1 cellular context compared by ENCODE assay signal in genomic region chr3:15108082-15108545, GRCh38.
TF ChIP-seq lines count a peak whose summit lies in the region.

No MANE protein-coding gene starts in this region.

TF ChIP-seq in HepG2, 621 proteins besides CTCF, POLR2A, EP300 and RAD21 (continued from another document and continues in another):
- TF ChIP-seq, protein P1, sequence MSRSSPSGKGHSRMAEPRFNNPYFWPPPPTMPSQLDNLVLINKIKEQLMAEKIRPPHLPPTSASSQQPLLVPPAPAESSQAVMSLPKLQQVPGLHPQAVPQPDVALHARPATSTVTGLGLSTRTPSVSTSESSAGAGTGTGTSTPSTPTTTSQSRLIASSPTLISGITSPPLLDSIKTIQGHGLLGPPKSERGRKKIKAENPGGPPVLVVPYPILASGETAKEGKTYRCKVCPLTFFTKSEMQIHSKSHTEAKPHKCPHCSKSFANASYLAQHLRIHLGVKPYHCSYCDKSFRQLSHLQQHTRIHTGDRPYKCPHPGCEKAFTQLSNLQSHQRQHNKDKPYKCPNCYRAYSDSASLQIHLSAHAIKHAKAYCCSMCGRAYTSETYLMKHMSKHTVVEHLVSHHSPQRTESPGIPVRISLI (CRISPR knock-in tag; IDR thresholded peaks at IDR 0.05; ENCODE audit: borderline replicate concordance) = no peak
- no peak for TF ChIP-seq HHEX (CRISPR knock-in tag; IDR thresholded peaks at IDR 0.05)
- TF ChIP-seq, protein P2, sequence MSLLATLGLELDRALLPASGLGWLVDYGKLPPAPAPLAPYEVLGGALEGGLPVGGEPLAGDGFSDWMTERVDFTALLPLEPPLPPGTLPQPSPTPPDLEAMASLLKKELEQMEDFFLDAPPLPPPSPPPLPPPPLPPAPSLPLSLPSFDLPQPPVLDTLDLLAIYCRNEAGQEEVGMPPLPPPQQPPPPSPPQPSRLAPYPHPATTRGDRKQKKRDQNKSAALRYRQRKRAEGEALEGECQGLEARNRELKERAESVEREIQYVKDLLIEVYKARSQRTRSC (CRISPR knock-in tag; IDR thresholded peaks at IDR 0.05; ENCODE audit: low read depth) = no peak
- no peak for TF ChIP-seq ZFP90 (CRISPR knock-in tag; IDR thresholded peaks at IDR 0.05; ENCODE audit: borderline replicate concordance)
- TF ChIP-seq ZNF274 (CRISPR knock-in tag; IDR thresholded peaks at IDR 0.05) = no peak
- TF ChIP-seq NR2C2 (CRISPR knock-in tag; IDR thresholded peaks at IDR 0.05; ENCODE audit: borderline replicate concordance) = no peak
- TF ChIP-seq KLF9 (CRISPR knock-in tag; IDR thresholded peaks at IDR 0.05; ENCODE audit: low read depth) = no peak
- TF ChIP-seq CERS6 (CRISPR knock-in tag; IDR thresholded peaks at IDR 0.05) = no peak
- no peak for TF ChIP-seq ZNF430 (CRISPR knock-in tag; IDR thresholded peaks at IDR 0.05)
- no peak for TF ChIP-seq EEA1 (CRISPR knock-in tag; IDR thresholded peaks at IDR 0.05; ENCODE audit: borderline replicate concordance)
- TF ChIP-seq ZNF335 (CRISPR knock-in tag; IDR thresholded peaks at IDR 0.05) = no peak
- TF ChIP-seq STAG1 (CRISPR knock-in tag; IDR thresholded peaks at IDR 0.05) = peak; percentile 89
- TF ChIP-seq, protein P3, sequence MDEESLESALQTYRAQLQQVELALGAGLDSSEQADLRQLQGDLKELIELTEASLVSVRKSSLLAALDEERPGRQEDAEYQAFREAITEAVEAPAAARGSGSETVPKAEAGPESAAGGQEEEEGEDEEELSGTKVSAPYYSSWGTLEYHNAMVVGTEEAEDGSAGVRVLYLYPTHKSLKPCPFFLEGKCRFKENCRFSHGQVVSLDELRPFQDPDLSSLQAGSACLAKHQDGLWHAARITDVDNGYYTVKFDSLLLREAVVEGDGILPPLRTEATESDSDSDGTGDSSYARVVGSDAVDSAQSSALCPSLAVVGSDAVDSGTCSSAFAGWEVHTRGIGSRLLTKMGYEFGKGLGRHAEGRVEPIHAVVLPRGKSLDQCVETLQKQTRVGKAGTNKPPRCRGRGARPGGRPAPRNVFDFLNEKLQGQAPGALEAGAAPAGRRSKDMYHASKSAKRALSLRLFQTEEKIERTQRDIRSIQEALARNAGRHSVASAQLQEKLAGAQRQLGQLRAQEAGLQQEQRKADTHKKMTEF (CRISPR knock-in tag; IDR thresholded peaks at IDR 0.05) = no peak
- TF ChIP-seq TARDBP (CRISPR knock-in tag; IDR thresholded peaks at IDR 0.05) = no peak
- TF ChIP-seq ZFX (CRISPR knock-in tag; IDR thresholded peaks at IDR 0.05; ENCODE audit: low read depth) = no peak
- TF ChIP-seq ZNF350 (CRISPR knock-in tag; IDR thresholded peaks at IDR 0.05; ENCODE audit: borderline replicate concordance, low read depth) = peak; percentile 57; the same call in 1 of the 2 replicates
- no peak for TF ChIP-seq ZNF451 (CRISPR knock-in tag; IDR thresholded peaks at IDR 0.05)
- TF ChIP-seq NFE2 (CRISPR knock-in tag; IDR thresholded peaks at IDR 0.05) = no peak
- no peak for TF ChIP-seq ZNF282 (IDR thresholded peaks at IDR 0.05; ENCODE audit: partially characterized antibody)
- TF ChIP-seq ZNF577 (CRISPR knock-in tag; IDR thresholded peaks at IDR 0.05; ENCODE audit: borderline replicate concordance, low read depth) = no peak
- TF ChIP-seq YEATS2 (CRISPR knock-in tag; IDR thresholded peaks at IDR 0.05; ENCODE audit: borderline replicate concordance) = 0 out of 2 replicates have a peak, but pooled peaks have one; percentile 16
- TF ChIP-seq ZNF230 (CRISPR knock-in tag; IDR thresholded peaks at IDR 0.05) = no peak
- TF ChIP-seq SAP130 (CRISPR knock-in tag; IDR thresholded peaks at IDR 0.05; ENCODE audit: low read depth) = no peak
- no peak for TF ChIP-seq SKIL (CRISPR knock-in tag; IDR thresholded peaks at IDR 0.05; ENCODE audit: borderline replicate concordance)
- TF ChIP-seq, protein P4, sequence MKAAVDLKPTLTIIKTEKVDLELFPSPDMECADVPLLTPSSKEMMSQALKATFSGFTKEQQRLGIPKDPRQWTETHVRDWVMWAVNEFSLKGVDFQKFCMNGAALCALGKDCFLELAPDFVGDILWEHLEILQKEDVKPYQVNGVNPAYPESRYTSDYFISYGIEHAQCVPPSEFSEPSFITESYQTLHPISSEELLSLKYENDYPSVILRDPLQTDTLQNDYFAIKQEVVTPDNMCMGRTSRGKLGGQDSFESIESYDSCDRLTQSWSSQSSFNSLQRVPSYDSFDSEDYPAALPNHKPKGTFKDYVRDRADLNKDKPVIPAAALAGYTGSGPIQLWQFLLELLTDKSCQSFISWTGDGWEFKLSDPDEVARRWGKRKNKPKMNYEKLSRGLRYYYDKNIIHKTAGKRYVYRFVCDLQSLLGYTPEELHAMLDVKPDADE (CRISPR knock-in tag; IDR thresholded peaks at IDR 0.05) = no peak
- TF ChIP-seq PRDM4 (CRISPR knock-in tag; IDR thresholded peaks at IDR 0.05; ENCODE audit: borderline replicate concordance) = no peak
- no peak for TF ChIP-seq MAZ (IDR thresholded peaks at IDR 0.05; ENCODE audit: borderline replicate concordance, low read depth, low read length)
- TF ChIP-seq MAZ (CRISPR knock-in tag; IDR thresholded peaks at IDR 0.05; ENCODE audit: low read depth) = no peak
- TF ChIP-seq ZNF598 (CRISPR knock-in tag; IDR thresholded peaks at IDR 0.05; ENCODE audit: borderline replicate concordance) = no peak
- TF ChIP-seq AHR (CRISPR knock-in tag; IDR thresholded peaks at IDR 0.05) = peak; percentile 18; the same call in 1 of the 2 replicates
- TF ChIP-seq ZFP41 (CRISPR knock-in tag; IDR thresholded peaks at IDR 0.05; ENCODE audit: borderline replicate concordance) = no peak
- TF ChIP-seq MZF1 (CRISPR knock-in tag; IDR thresholded peaks at IDR 0.05; ENCODE audit: borderline replicate concordance) = no peak
- TF ChIP-seq ZNF713 (CRISPR knock-in tag; IDR thresholded peaks at IDR 0.05) = no peak
- no peak for TF ChIP-seq ZNF619 (CRISPR knock-in tag; IDR thresholded peaks at IDR 0.05)
- no peak for TF ChIP-seq SIN3B (IDR thresholded peaks at IDR 0.05; ENCODE audit: low read length)
- TF ChIP-seq RBAK (CRISPR knock-in tag; IDR thresholded peaks at IDR 0.05) = no peak
- TF ChIP-seq RCOR2 (CRISPR knock-in tag; IDR thresholded peaks at IDR 0.05) = no peak
- TF ChIP-seq, protein P5, sequence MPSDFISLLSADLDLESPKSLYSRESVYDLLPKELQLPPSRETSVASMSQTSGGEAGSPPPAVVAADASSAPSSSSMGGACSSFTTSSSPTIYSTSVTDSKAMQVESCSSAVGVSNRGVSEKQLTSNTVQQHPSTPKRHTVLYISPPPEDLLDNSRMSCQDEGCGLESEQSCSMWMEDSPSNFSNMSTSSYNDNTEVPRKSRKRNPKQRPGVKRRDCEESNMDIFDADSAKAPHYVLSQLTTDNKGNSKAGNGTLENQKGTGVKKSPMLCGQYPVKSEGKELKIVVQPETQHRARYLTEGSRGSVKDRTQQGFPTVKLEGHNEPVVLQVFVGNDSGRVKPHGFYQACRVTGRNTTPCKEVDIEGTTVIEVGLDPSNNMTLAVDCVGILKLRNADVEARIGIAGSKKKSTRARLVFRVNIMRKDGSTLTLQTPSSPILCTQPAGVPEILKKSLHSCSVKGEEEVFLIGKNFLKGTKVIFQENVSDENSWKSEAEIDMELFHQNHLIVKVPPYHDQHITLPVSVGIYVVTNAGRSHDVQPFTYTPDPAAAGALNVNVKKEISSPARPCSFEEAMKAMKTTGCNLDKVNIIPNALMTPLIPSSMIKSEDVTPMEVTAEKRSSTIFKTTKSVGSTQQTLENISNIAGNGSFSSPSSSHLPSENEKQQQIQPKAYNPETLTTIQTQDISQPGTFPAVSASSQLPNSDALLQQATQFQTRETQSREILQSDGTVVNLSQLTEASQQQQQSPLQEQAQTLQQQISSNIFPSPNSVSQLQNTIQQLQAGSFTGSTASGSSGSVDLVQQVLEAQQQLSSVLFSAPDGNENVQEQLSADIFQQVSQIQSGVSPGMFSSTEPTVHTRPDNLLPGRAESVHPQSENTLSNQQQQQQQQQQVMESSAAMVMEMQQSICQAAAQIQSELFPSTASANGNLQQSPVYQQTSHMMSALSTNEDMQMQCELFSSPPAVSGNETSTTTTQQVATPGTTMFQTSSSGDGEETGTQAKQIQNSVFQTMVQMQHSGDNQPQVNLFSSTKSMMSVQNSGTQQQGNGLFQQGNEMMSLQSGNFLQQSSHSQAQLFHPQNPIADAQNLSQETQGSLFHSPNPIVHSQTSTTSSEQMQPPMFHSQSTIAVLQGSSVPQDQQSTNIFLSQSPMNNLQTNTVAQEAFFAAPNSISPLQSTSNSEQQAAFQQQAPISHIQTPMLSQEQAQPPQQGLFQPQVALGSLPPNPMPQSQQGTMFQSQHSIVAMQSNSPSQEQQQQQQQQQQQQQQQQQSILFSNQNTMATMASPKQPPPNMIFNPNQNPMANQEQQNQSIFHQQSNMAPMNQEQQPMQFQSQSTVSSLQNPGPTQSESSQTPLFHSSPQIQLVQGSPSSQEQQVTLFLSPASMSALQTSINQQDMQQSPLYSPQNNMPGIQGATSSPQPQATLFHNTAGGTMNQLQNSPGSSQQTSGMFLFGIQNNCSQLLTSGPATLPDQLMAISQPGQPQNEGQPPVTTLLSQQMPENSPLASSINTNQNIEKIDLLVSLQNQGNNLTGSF (CRISPR knock-in tag; IDR thresholded peaks at IDR 0.05) = no peak
- no peak for TF ChIP-seq USF2 (IDR thresholded peaks at IDR 0.05; ENCODE audit: low read depth, low read length)
- TF ChIP-seq USF2 (CRISPR knock-in tag; IDR thresholded peaks at IDR 0.05; ENCODE audit: borderline replicate concordance) = no peak
